Comparison of ENCODE assay signal across 28 cellular contexts in genomic region chr12:50404307-50404706, GRCh38. TPM values are rescaled to one million over a fixed set of nuclear protein-coding genes. Genes with fewer than 3 reads are reported as not detected.
"Had no signal": no experiment of that assay in that cellular context is flagged by ENCODE, and none has a peak within 500 bp of the region (broad histone marks: within the 10 kb centered on the region; RNA-seq: fewer than 3 reads in every experiment).

No MANE protein-coding gene starts in this region.

- H3K9me3 ChIP-seq: left lung, mucosa of descending colon, stomach had no signal

- H3K36me3 ChIP-seq: neural progenitor cell, stomach had no signal

- DNase-seq: activated B cell treated with CpG ODN at 0.5 μM for 24 hours; activated CD4-positive, alpha-beta memory T cell treated with anti-CD3 and anti-CD28 coated beads for 36 hours; activated CD4-positive, alpha-beta T cell treated with anti-CD3 and anti-CD28 coated beads for 4 hours; activated naive CD4-positive, alpha-beta T cell treated with Interleukin-2 at 50 U/mL for 16 hours; activated T-cell treated with anti-CD3 and anti-CD28 coated beads, Interleukin-2, amount 50 U/mL, for 24 hours; effector memory CD8-positive, alpha-beta T cell; foreskin keratinocyte; glutamatergic neuron; left lung; mucosa of descending colon; naive B cell; stimulated activated CD4-positive, alpha-beta T cell treated with anti-CD3 and anti-CD28 coated beads, Interleukin-4, amount 100 ng/mL, for 24 hours had no signal

- H2AFZ ChIP-seq: neural progenitor cell had no signal

- H3K27me3 ChIP-seq: foreskin keratinocyte, left lung, neural progenitor cell, stomach had no signal

- H3K27ac Mint-ChIP-seq: activated B cell treated with CpG ODN at 0.5 μM for 24 hours; activated CD4-positive, alpha-beta memory T cell treated with anti-CD3 and anti-CD28 coated beads for 36 hours; activated T-cell treated with anti-CD3 and anti-CD28 coated beads, Interleukin-2, amount 50 U/mL, for 24 hours; activated T-helper 2 cell treated with anti-CD3 and anti-CD28 coated beads, Interferon-gamma antibody, Interleukin-2, Interleukin-4, amounts not matched to agents 10 μg/mL and 5 μg/mL and 100 μg/mL, durations not matched to agents 14 hours and 24 hours and 36 hours; dendritic cell treated with granulocyte-macrophage colony-stimulating factor and Interleukin-4, amounts not matched to agents 40 ng/mL and 50 ng/mL, for 4 days; effector memory CD8-positive, alpha-beta T cell; memory B cell; naive B cell; neural progenitor cell; stimulated activated effector memory CD8-positive, alpha-beta T cell treated with anti-CD3 and anti-CD28 coated beads, Interleukin-12 subunit alpha, Interleukin-12 subunit beta, amount 100 ng/mL, for 72 hours; T-helper 2 cell treated with Interferon-gamma antibody and Interleukin-4, amounts not matched to agents 5 μg/mL and 100 μg/mL, for 36 hours; type B pancreatic cell had no signal

- FAIRE-seq: TTC549 had no signal

- H3K27ac ChIP-seq: foreskin keratinocyte, neural progenitor cell had no signal

- H3K4me3 ChIP-seq: left lung, mucosa of descending colon, neural progenitor cell had no signal

- H3K9me3 Mint-ChIP-seq: activated B cell treated with CpG ODN at 0.5 μM for 24 hours; activated CD4-positive, alpha-beta memory T cell treated with anti-CD3 and anti-CD28 coated beads for 36 hours; activated T-cell treated with anti-CD3 and anti-CD28 coated beads, Interleukin-2, amount 50 U/mL, for 24 hours; activated T-helper 2 cell treated with anti-CD3 and anti-CD28 coated beads, Interferon-gamma antibody, Interleukin-2, Interleukin-4, amounts not matched to agents 10 μg/mL and 5 μg/mL and 100 μg/mL, durations not matched to agents 14 hours and 24 hours and 36 hours; dendritic cell treated with granulocyte-macrophage colony-stimulating factor and Interleukin-4, amounts not matched to agents 40 ng/mL and 50 ng/mL, for 4 days; effector memory CD8-positive, alpha-beta T cell; memory B cell; naive B cell; stimulated activated effector memory CD8-positive, alpha-beta T cell treated with anti-CD3 and anti-CD28 coated beads, Interleukin-12 subunit alpha, Interleukin-12 subunit beta, amount 100 ng/mL, for 72 hours; T-helper 2 cell treated with Interferon-gamma antibody and Interleukin-4, amounts not matched to agents 5 μg/mL and 100 μg/mL, for 36 hours; type B pancreatic cell had no signal

- H3K4me3 Mint-ChIP-seq: activated B cell treated with CpG ODN at 0.5 μM for 24 hours; activated CD4-positive, alpha-beta memory T cell treated with anti-CD3 and anti-CD28 coated beads for 36 hours; activated T-cell treated with anti-CD3 and anti-CD28 coated beads, Interleukin-2, amount 50 U/mL, for 24 hours; dendritic cell treated with granulocyte-macrophage colony-stimulating factor and Interleukin-4, amounts not matched to agents 40 ng/mL and 50 ng/mL, for 4 days; effector memory CD8-positive, alpha-beta T cell; memory B cell; naive B cell; neural progenitor cell; stimulated activated effector memory CD8-positive, alpha-beta T cell treated with anti-CD3 and anti-CD28 coated beads, Interleukin-12 subunit alpha, Interleukin-12 subunit beta, amount 100 ng/mL, for 72 hours; T-helper 2 cell treated with Interferon-gamma antibody and Interleukin-4, amounts not matched to agents 5 μg/mL and 100 μg/mL, for 36 hours had no signal

- ATAC-seq: effector memory CD8-positive, alpha-beta T cell; foreskin keratinocyte; left lung; mucosa of descending colon; sciatic nerve; stimulated activated effector memory CD8-positive, alpha-beta T cell treated with anti-CD3 and anti-CD28 coated beads, Interleukin-12 subunit alpha, Interleukin-12 subunit beta, amount 100 ng/mL, for 72 hours had no signal

- H3K4me2 ChIP-seq: neural progenitor cell had no signal

- H3K27me3 Mint-ChIP-seq: activated B cell treated with CpG ODN at 0.5 μM for 24 hours; activated CD4-positive, alpha-beta memory T cell treated with anti-CD3 and anti-CD28 coated beads for 36 hours; activated T-cell treated with anti-CD3 and anti-CD28 coated beads, Interleukin-2, amount 50 U/mL, for 24 hours; dendritic cell treated with granulocyte-macrophage colony-stimulating factor and Interleukin-4, amounts not matched to agents 40 ng/mL and 50 ng/mL, for 4 days; effector memory CD8-positive, alpha-beta T cell; memory B cell; naive B cell; type B pancreatic cell had no signal

- H3K36me3 Mint-ChIP-seq: naive B cell had no signal

- H3K9ac ChIP-seq: neural progenitor cell had no signal

RNA-seq across cellular contexts. Expression of gene FAM186A, which starts 7.9 kb away (rescaled TPM):
- total RNA-seq: activated B cell treated with CpG ODN at 0.5 μM for 24 hours; activated CD4-positive, alpha-beta memory T cell treated with anti-CD3 and anti-CD28 coated beads for 36 hours; activated T-helper 2 cell treated with anti-CD3 and anti-CD28 coated beads, Interferon-gamma antibody, Interleukin-2, Interleukin-4, amounts not matched to agents 10 μg/mL and 5 μg/mL and 100 μg/mL, durations not matched to agents 14 hours and 24 hours and 36 hours; chondrocyte; foreskin keratinocyte; kidney epithelial cell; left lung; mucosa of descending colon; osteoblast; sciatic nerve; temporal lobe had no signal
- polyA plus RNA-seq: adipose tissue, fibroblast of lung, foreskin keratinocyte, stomach had no signal
